ENCODE assay signal across 12 cellular contexts in genomic region chr5:172861461-172861860, GRCh38. TPM values are rescaled to one million over a fixed set of nuclear protein-coding genes. Genes with fewer than 3 reads are reported as not detected.
DNase-seq lines count a peak whose midpoint lies in the region; ATAC-seq and TF ChIP-seq lines count a peak whose summit lies in the region.
"Had no signal": no experiment of that assay in that cellular context is flagged by ENCODE, and none has a peak within 500 bp of the region (broad histone marks: within the 10 kb centered on the region; RNA-seq: fewer than 3 reads in every experiment).

No MANE protein-coding gene starts in this region.

- H3K4me1 Mint-ChIP-seq in endothelial cell (ENCODE audit: unreplicated experiment) (peaks cover 20% of the 10 kb centered on the region), osteocyte (ENCODE audit: unreplicated experiment) (peaks cover 78% of the 10 kb centered on the region)

- H3K4me1 ChIP-seq in heart left ventricle (peaks cover 24 to 76% (median 57%) of the 10 kb centered on the region in 12 donors), uterus (peaks cover 40 to 41% of the 10 kb centered on the region in 2 donors)

- no peak for TF ChIP-seq POLR2A in heart left ventricle (IDR thresholded peaks at IDR 0.05)
- no peak for TF ChIP-seq POLR2A in uterus (IDR thresholded peaks at IDR 0.05)

- intact Hi-C loops in heart left ventricle (cut with DNase I) (loop anchor here in 6 of 10 donors (2.0 to 10.0 kb wide), 6 partner anchors 41 to 144 kb away; partner anchors contain the start of gene DUSP1 (in 4 of the 6)), left cardiac atrium (cut with DNase I) (loop anchor here (2.0 to 5.0 kb wide), 2 partner anchors 89 to 91 kb away; partner anchors contain the start of gene DUSP1 (in 2 of the 2)), uterus (cut with DNase I; ENCODE audit: low total_unique reads) (loop anchor here (10.0 kb wide), 1 partner anchor 87 kb away; the partner anchor contains the start of gene DUSP1)

- no peak overlapping the region for H3K27ac Mint-ChIP-seq in endothelial cell (ENCODE audit: unreplicated experiment)
- H3K27ac Mint-ChIP-seq in osteocyte (ENCODE audit: unreplicated experiment): peak overlapping the region; percentile 94

- H3K9me3 Mint-ChIP-seq in endothelial cell (ENCODE audit: unreplicated experiment) (no peaks in the 10 kb centered on the region), osteocyte (ENCODE audit: unreplicated experiment) (no peaks in the 10 kb centered on the region)

- H3K27me3 ChIP-seq in heart left ventricle: no peaks in the 10 kb centered on the region
- H3K27me3 ChIP-seq in uterus: no peaks in the 10 kb centered on the region

- H3K36me3 ChIP-seq in heart left ventricle: peaks cover 0 to 7% (median 0%) of the 10 kb centered on the region in 9 donors
- no peaks in the 10 kb centered on the region for H3K36me3 ChIP-seq in uterus

- peak overlapping the region in 2 of 12 donors; percentile 18 to 26 for H3K4me3 ChIP-seq in heart left ventricle
- no peak overlapping the region for H3K4me3 ChIP-seq in uterus

- no peak for TF ChIP-seq CTCF in heart left ventricle (IDR thresholded peaks at IDR 0.05)
- no peak for TF ChIP-seq CTCF in endothelial cell (IDR thresholded peaks at IDR 0.05; ENCODE audit: unreplicated experiment)
- TF ChIP-seq CTCF in osteocyte (IDR thresholded peaks at IDR 0.05): no peak
- TF ChIP-seq CTCF in uterus (IDR thresholded peaks at IDR 0.05): no peak

- DNase-seq in heart left ventricle: no peak
- DNase-seq in left cardiac atrium: no peak
- DNase-seq in endothelial cell (ENCODE audit: low spot score): no peak
- DNase-seq in osteocyte (ENCODE audit: extremely low spot score, unreplicated experiment): no peak
- DNase-seq in uterus: no peak
- DNase-seq: ACHN; NCI-H526; small intestine; stimulated activated CD8-positive, alpha-beta memory T cell treated with anti-CD3 and anti-CD28 coated beads, Interleukin-4, amount 100 ng/mL, for 48 hours had no signal

- no peak for ATAC-seq in heart left ventricle
- no peak for ATAC-seq in left cardiac atrium
- ATAC-seq in HG03565 (IDR thresholded peaks at IDR 0.05; ENCODE audit: unreplicated experiment): no peak
- no peak for ATAC-seq in GM18861 (IDR thresholded peaks at IDR 0.05; ENCODE audit: unreplicated experiment)
- ATAC-seq in GM18517 (IDR thresholded peaks at IDR 0.05; ENCODE audit: unreplicated experiment): no peak

- H3K9me3 ChIP-seq in heart left ventricle (no peaks in the 10 kb centered on the region), uterus (no peaks in the 10 kb centered on the region)

- H3K4me3 Mint-ChIP-seq in endothelial cell (ENCODE audit: unreplicated experiment) (peak overlapping the region; percentile 59), osteocyte (ENCODE audit: unreplicated experiment) (no peak overlapping the region)

- peak overlapping the region; percentile 87 to 97 (median 94) for H3K27ac ChIP-seq in heart left ventricle
- H3K27ac ChIP-seq in uterus: peak overlapping the region; percentile 86 to 93

- H3K27me3 Mint-ChIP-seq in endothelial cell (ENCODE audit: unreplicated experiment) (peaks cover 9% of the 10 kb centered on the region), osteocyte (ENCODE audit: unreplicated experiment) (no peaks in the 10 kb centered on the region)

- H3K36me3 Mint-ChIP-seq in endothelial cell (ENCODE audit: low read depth, unreplicated experiment) (peaks cover 1% of the 10 kb centered on the region), osteocyte (ENCODE audit: unreplicated experiment) (peaks cover 8% of the 10 kb centered on the region)

- 52 to 62% (median 58%) methylated on average over 5 of the region's 5 CpGs for WGBS in heart left ventricle, 4 donors

RNA-seq across cellular contexts. Expression of gene ERGIC1, which starts 27.4 kb away (rescaled TPM):
- total RNA-seq in heart left ventricle: 100 to 1,000 TPM in 1 of 9 donors, 10 to 100 TPM in 8; 67.0 to 109 (median 84.9) TPM
- 100 to 1,000 TPM in 1 of 2 donors, 10 to 100 TPM in 1; 66.6 to 115 TPM for polyA plus RNA-seq in heart left ventricle
- 10 to 100 TPM; 77.3 to 90.8 TPM for total RNA-seq in left cardiac atrium
- total RNA-seq in endothelial cell (ENCODE audit: unreplicated experiment): 67.1 TPM
- total RNA-seq in osteocyte: 174 and 175 TPM in 2 replicates
- total RNA-seq in uterus: 100 to 1,000 TPM in 1 of 4 donors, 10 to 100 TPM in 3; 34.8 to 130 (median 67.7) TPM
